29 cellular contexts compared by ENCODE assay signal in genomic region chr1:52645261-52645660, GRCh38. TPM values are rescaled to one million over a fixed set of nuclear protein-coding genes. Genes with fewer than 3 reads are reported as not detected.
"Had no signal": no experiment of that assay in that cellular context is flagged by ENCODE, and none has a peak within 500 bp of the region (broad histone marks: within the 10 kb centered on the region; RNA-seq: fewer than 3 reads in every experiment).

No MANE protein-coding gene starts in this region.

- H3K27ac ChIP-seq: breast epithelium, foreskin keratinocyte, heart left ventricle, left lung, lower lobe of right lung, ovary, sigmoid colon, transverse colon had no signal

- H3K27me3 Mint-ChIP-seq: activated naive CD4-positive, alpha-beta T cell treated with anti-CD3 and anti-CD28 coated beads, Interleukin-2, amount 50 U/mL, for 24 hours; activated naive CD8-positive, alpha-beta T cell treated with anti-CD3 and anti-CD28 coated beads, Interleukin-2, amount 50 U/mL, for 24 hours; dendritic cell treated with granulocyte-macrophage colony-stimulating factor and Interleukin-4, amounts not matched to agents 40 ng/mL and 50 ng/mL, for 4 days had no signal

- H3K9me3 ChIP-seq: breast epithelium, left lung, lower lobe of right lung, ovary, sigmoid colon, transverse colon had no signal

- FAIRE-seq: small intestine, urothelium cell line had no signal

- H3K27ac Mint-ChIP-seq: activated naive CD4-positive, alpha-beta T cell treated with anti-CD3 and anti-CD28 coated beads, Interleukin-2, amount 50 U/mL, for 24 hours; activated naive CD8-positive, alpha-beta T cell treated with anti-CD3 and anti-CD28 coated beads, Interleukin-2, amount 50 U/mL, for 24 hours; activated T-helper 2 cell treated with anti-CD3 and anti-CD28 coated beads, Interferon-gamma antibody, Interleukin-2, Interleukin-4, amounts not matched to agents 10 μg/mL and 5 μg/mL and 100 μg/mL, durations not matched to agents 14 hours and 24 hours and 36 hours; dendritic cell treated with granulocyte-macrophage colony-stimulating factor and Interleukin-4, amounts not matched to agents 40 ng/mL and 50 ng/mL, for 4 days; endodermal cell; natural killer cell; progenitor cell of endocrine pancreas had no signal

- DNase-seq: activated CD4-positive, alpha-beta T cell treated with anti-CD3 and anti-CD28 coated beads, Interleukin-2, amount 50 U/mL, for 4 hours; activated naive CD8-positive, alpha-beta T cell treated with anti-CD3 and anti-CD28 coated beads, Interleukin-2, amount 50 U/mL, for 24 hours; activated T-cell treated with anti-CD3 and anti-CD28 coated beads, Interleukin-2, amount 50 U/mL, for 4 hours; central memory CD4-positive, alpha-beta T cell; endodermal cell; foreskin keratinocyte; heart left ventricle; left lung; lower lobe of right lung; mesenchymal stem cell; natural killer cell; ovary; retina; sigmoid colon; small intestine; stimulated activated CD4-positive, alpha-beta T cell treated with anti-CD3 and anti-CD28 coated beads, Interleukin-4, amount 100 ng/mL, for 4 hours; stimulated activated CD8-positive, alpha-beta memory T cell treated with anti-CD3 and anti-CD28 coated beads, Interleukin-4, amount 100 ng/mL, for 48 hours; stimulated activated naive CD4-positive, alpha-beta T cell treated with Interleukin-2 at 50 U/mL for 16 hours; T-helper 2 cell; transverse colon had no signal

- ATAC-seq: activated naive CD8-positive, alpha-beta T cell treated with anti-CD3 and anti-CD28 coated beads, Interleukin-2, amount 50 U/mL, for 24 hours; activated T-cell treated with anti-CD3 and anti-CD28 coated beads, Interleukin-2, amount 50 U/mL, for 4 hours; esophagus mucosa; foreskin keratinocyte; heart left ventricle; left lung; lower lobe of right lung; natural killer cell had no signal

- H3K4me3 ChIP-seq: breast epithelium, heart left ventricle, left lung, lower lobe of right lung, ovary, sigmoid colon, transverse colon had no signal

- H3K4me1 ChIP-seq: breast epithelium, foreskin keratinocyte, heart left ventricle, left lung, lower lobe of right lung, sigmoid colon, transverse colon had no signal

- H3K4me3 Mint-ChIP-seq: activated naive CD4-positive, alpha-beta T cell treated with anti-CD3 and anti-CD28 coated beads, Interleukin-2, amount 50 U/mL, for 24 hours; activated naive CD8-positive, alpha-beta T cell treated with anti-CD3 and anti-CD28 coated beads, Interleukin-2, amount 50 U/mL, for 24 hours; activated T-cell treated with anti-CD3 and anti-CD28 coated beads, Interleukin-2, amount 50 U/mL, for 4 hours; dendritic cell treated with granulocyte-macrophage colony-stimulating factor and Interleukin-4, amounts not matched to agents 40 ng/mL and 50 ng/mL, for 4 days; endodermal cell; natural killer cell had no signal

- H3K36me3 ChIP-seq: breast epithelium, heart left ventricle, left lung, lower lobe of right lung, ovary, sigmoid colon, transverse colon had no signal

- H3K27me3 ChIP-seq: breast epithelium, foreskin keratinocyte, heart left ventricle, left lung, ovary, sigmoid colon, transverse colon had no signal

- H3K9me3 Mint-ChIP-seq: activated naive CD4-positive, alpha-beta T cell treated with anti-CD3 and anti-CD28 coated beads, Interleukin-2, amount 50 U/mL, for 24 hours; activated T-cell treated with anti-CD3 and anti-CD28 coated beads, Interleukin-2, amount 50 U/mL, for 4 hours; activated T-helper 2 cell treated with anti-CD3 and anti-CD28 coated beads, Interferon-gamma antibody, Interleukin-2, Interleukin-4, amounts not matched to agents 10 μg/mL and 5 μg/mL and 100 μg/mL, durations not matched to agents 14 hours and 24 hours and 36 hours; dendritic cell treated with granulocyte-macrophage colony-stimulating factor and Interleukin-4, amounts not matched to agents 40 ng/mL and 50 ng/mL, for 4 days; endodermal cell had no signal

RNA-seq across cellular contexts. Expression of gene SHISAL2A, which starts 12.3 kb away (rescaled TPM):
- total RNA-seq: foreskin keratinocyte, kidney epithelial cell, sigmoid colon, temporal lobe had no signal
- polyA plus RNA-seq: ovary had no signal
